Comparison of ENCODE assay signal across 23 cellular contexts in the genomic region with DNA sequence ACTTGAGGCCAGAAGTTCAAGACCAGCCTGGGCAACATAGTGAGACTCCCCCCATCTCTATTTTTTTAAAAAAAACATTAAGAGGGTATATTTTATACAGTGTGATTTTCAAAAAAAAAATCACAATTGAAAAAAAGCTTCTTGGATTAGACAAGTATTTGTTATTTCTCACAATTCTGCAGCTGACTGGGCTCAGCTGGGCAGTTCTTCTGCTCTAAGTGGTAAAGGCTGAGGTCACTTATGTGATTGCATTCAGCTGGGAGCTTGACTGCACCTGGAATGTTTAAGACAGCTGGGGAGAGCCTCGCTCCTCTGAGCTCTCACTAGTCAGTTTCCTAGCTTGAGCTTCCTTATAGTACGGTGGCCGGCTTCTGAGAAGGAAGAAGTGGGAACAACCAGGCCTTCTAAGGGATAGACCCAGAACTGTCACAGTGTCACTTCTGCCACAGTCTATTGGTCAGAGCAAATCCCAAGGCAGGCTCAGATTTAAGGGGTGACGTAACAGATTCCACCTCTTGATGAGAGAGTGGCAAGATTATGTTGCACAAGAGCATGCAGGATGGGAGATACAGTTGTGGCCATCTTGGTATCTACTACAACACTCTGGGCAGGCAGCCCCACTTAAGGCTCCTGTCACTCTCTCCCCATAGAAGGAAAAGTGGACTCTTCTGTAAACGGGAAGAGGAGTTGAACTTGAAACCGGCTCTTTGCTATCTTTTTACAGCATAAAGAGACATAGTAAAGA. TPM values are rescaled to one million over a fixed set of nuclear protein-coding genes. Genes with fewer than 3 reads are reported as not detected.
"Had no signal": no experiment of that assay in that cellular context is flagged by ENCODE, and none has a peak within 500 bp of the region (broad histone marks: within the 10 kb centered on the region; RNA-seq: fewer than 3 reads in every experiment).

No MANE protein-coding gene starts in this region.

- H3K36me3 Mint-ChIP-seq: activated naive CD4-positive, alpha-beta T cell treated with anti-CD3 and anti-CD28 coated beads, Interleukin-2, amount 50 U/mL, for 24 hours; stimulated activated effector memory CD8-positive, alpha-beta T cell treated with anti-CD3 and anti-CD28 coated beads, Interleukin-12 subunit alpha, Interleukin-12 subunit beta, amount 100 ng/mL, for 72 hours had no signal

- H3K36me3 ChIP-seq: ascending aorta, esophagus muscularis mucosa, gastroesophageal sphincter, heart left ventricle, left lung, sigmoid colon, thoracic aorta, upper lobe of left lung had no signal

- FAIRE-seq: endothelial cell of umbilical vein had no signal

- H3K27me3 ChIP-seq: ascending aorta, upper lobe of left lung had no signal

- ATAC-seq: gastroesophageal sphincter; heart left ventricle; left lung; stimulated activated effector memory CD8-positive, alpha-beta T cell treated with anti-CD3 and anti-CD28 coated beads, Interleukin-12 subunit alpha, Interleukin-12 subunit beta, amount 100 ng/mL, for 72 hours had no signal

- H3K9me3 Mint-ChIP-seq: activated naive CD4-positive, alpha-beta T cell treated with anti-CD3 and anti-CD28 coated beads, Interleukin-2, amount 50 U/mL, for 24 hours had no signal

- H3K4me3 Mint-ChIP-seq: activated naive CD4-positive, alpha-beta T cell treated with anti-CD3 and anti-CD28 coated beads, Interleukin-2, amount 50 U/mL, for 24 hours; nephron; stimulated activated effector memory CD8-positive, alpha-beta T cell treated with anti-CD3 and anti-CD28 coated beads, Interleukin-12 subunit alpha, Interleukin-12 subunit beta, amount 100 ng/mL, for 72 hours had no signal

- H3K4me1 ChIP-seq: ascending aorta had no signal

- H3K4me3 ChIP-seq: ascending aorta, esophagus muscularis mucosa, gastroesophageal sphincter, heart left ventricle, left lung, sigmoid colon, thoracic aorta, upper lobe of left lung had no signal

- DNase-seq: activated CD4-positive, alpha-beta T cell treated with anti-CD3 and anti-CD28 coated beads, Interleukin-2, amount 50 U/mL, for 48 hours; activated gamma-delta T cell; dermis blood vessel endothelial cell; effector memory CD4-positive, alpha-beta T cell; heart left ventricle; left lung; mammary epithelial cell; midbrain; nucleus accumbens; sigmoid colon; stimulated activated CD4-positive, alpha-beta T cell treated with anti-CD3 and anti-CD28 coated beads, Interleukin-4, amount 100 ng/mL, for 24 hours; upper lobe of left lung had no signal

- H3K27ac ChIP-seq: ascending aorta, esophagus muscularis mucosa, gastroesophageal sphincter, heart left ventricle, left lung, sigmoid colon, thoracic aorta, upper lobe of left lung had no signal

- H3K27ac Mint-ChIP-seq: activated naive CD4-positive, alpha-beta T cell treated with anti-CD3 and anti-CD28 coated beads, Interleukin-2, amount 50 U/mL, for 24 hours; nephron; stimulated activated effector memory CD8-positive, alpha-beta T cell treated with anti-CD3 and anti-CD28 coated beads, Interleukin-12 subunit alpha, Interleukin-12 subunit beta, amount 100 ng/mL, for 72 hours had no signal

RNA-seq across cellular contexts. Expression of gene IRGC, which starts 19.7 kb away (rescaled TPM):
- total RNA-seq: ascending aorta, chondrocyte, dermis blood vessel endothelial cell, endothelial cell of umbilical vein, esophagus muscularis mucosa, gastroesophageal sphincter, heart left ventricle, kidney epithelial cell, left lung, mammary epithelial cell, sigmoid colon, thoracic aorta, upper lobe of left lung had no signal
- polyA plus RNA-seq: adipose tissue, endothelial cell of umbilical vein, heart left ventricle, mammary epithelial cell, sigmoid colon had no signal
